ENCODE assay signal across 8 cellular contexts in the genomic region with DNA sequence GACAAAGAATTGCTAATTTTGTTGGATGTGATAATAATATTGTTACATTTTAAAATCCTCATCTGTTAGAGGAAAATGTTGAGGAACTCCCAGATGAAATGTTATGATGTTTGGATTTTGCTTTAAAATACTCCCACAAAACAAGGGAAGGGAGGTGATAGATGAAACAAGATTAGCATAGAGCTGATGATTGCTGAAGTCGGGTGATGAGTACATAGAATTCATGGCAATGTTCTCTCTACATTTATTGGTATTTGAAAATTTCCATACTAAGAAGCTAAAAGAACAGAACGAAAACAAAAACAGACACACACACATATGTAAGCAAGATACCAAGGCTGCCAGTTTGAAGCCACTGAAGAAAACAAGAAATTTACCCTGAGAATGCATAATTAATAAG. TPM values are rescaled to one million over a fixed set of nuclear protein-coding genes. Genes with fewer than 3 reads are reported as not detected.
DNase-seq lines count a peak whose midpoint lies in the region; TF ChIP-seq lines count a peak whose summit lies in the region.

No MANE protein-coding gene starts in this region.

- peaks cover 36% of the 10 kb centered on the region for H3K4me1 Mint-ChIP-seq in activated naive CD8-positive, alpha-beta T cell (ENCODE audit: low read depth)
- peaks cover 27% of the 10 kb centered on the region for H3K4me1 Mint-ChIP-seq in activated naive CD8-positive, alpha-beta T cell treated with anti-CD3 and anti-CD28 coated beads for 36 hours
- peaks cover 35% of the 10 kb centered on the region for H3K4me1 Mint-ChIP-seq in type B pancreatic cell (ENCODE audit: unreplicated experiment)

- H3K4me3 Mint-ChIP-seq in activated naive CD8-positive, alpha-beta T cell, result peak overlapping the region; percentile 90
- H3K4me3 Mint-ChIP-seq in activated naive CD8-positive, alpha-beta T cell treated with anti-CD3 and anti-CD28 coated beads for 36 hours, result no peak overlapping the region
- peak overlapping the region; percentile 96 for H3K4me3 Mint-ChIP-seq in type B pancreatic cell

- no peak overlapping the region for H3K18ac ChIP-seq in mesenchymal stem cell (ENCODE audit: low read depth in 1 of 2, low read length in 2 of 2)

- peaks cover 2% of the 10 kb centered on the region for H3K4me1 ChIP-seq in mesenchymal stem cell (ENCODE audit: control insufficient read depth, insufficient read depth, low read depth, low read length)

- H3K79me1 ChIP-seq in mesenchymal stem cell (replicated peaks; ENCODE audit: low read length, poor library complexity, severe bottlenecking), result peaks cover 6% of the 10 kb centered on the region

- peaks cover 0 to 28% of the 10 kb centered on the region in 2 experiments for H3K36me3 ChIP-seq in mesenchymal stem cell (ENCODE audit: control insufficient read depth in 1 of 2, insufficient read depth in 2 of 2, low read depth in 1 of 2, low read length in 2 of 2)

- H3K27me3 ChIP-seq in mesenchymal stem cell (ENCODE audit: control insufficient read depth in 1 of 2, insufficient read depth in 1 of 2, low read length in 2 of 2), result no peaks in the 10 kb centered on the region

- H3K4me3 ChIP-seq in cardiac fibroblast (replicated peaks in 1 of 2; ENCODE audit: low read depth in 2 of 2, low read length in 2 of 2) (peak overlapping the region; percentile 62 to 77), mesenchymal stem cell (ENCODE audit: insufficient read depth in 1 of 2, low read depth in 1 of 2, low read length in 2 of 2) (peak overlapping the region in 1 of 2 experiments; percentile 97)

- no peak overlapping the region for H3K27ac Mint-ChIP-seq in activated naive CD8-positive, alpha-beta T cell
- no peak overlapping the region for H3K27ac Mint-ChIP-seq in activated naive CD8-positive, alpha-beta T cell treated with anti-CD3 and anti-CD28 coated beads for 36 hours
- H3K27ac Mint-ChIP-seq in type B pancreatic cell, result peak overlapping the region; percentile 100

- no peak overlapping the region for H2AK5ac ChIP-seq in mesenchymal stem cell (ENCODE audit: low read length, severe bottlenecking)

- no peak overlapping the region for H3K23ac ChIP-seq in mesenchymal stem cell (ENCODE audit: low read length in 2 of 2)

- H2BK120ac ChIP-seq in mesenchymal stem cell (ENCODE audit: low read depth, low read length), result no peak overlapping the region

- H3K9me3 ChIP-seq in mesenchymal stem cell (ENCODE audit: control insufficient read depth, low read length), result no peaks in the 10 kb centered on the region

- H3K4me2 ChIP-seq in mesenchymal stem cell (ENCODE audit: low read length, poor library complexity, severe bottlenecking), result no peak overlapping the region

- H3K27ac ChIP-seq in mesenchymal stem cell (ENCODE audit: low read length, poor library complexity, severe bottlenecking), result no peak overlapping the region

- H3K36me3 Mint-ChIP-seq in activated naive CD8-positive, alpha-beta T cell, result peaks cover 4% of the 10 kb centered on the region
- H3K36me3 Mint-ChIP-seq in activated naive CD8-positive, alpha-beta T cell treated with anti-CD3 and anti-CD28 coated beads for 36 hours, result peaks cover 9% of the 10 kb centered on the region
- H3K36me3 Mint-ChIP-seq in type B pancreatic cell, result peaks cover 35% of the 10 kb centered on the region

- no peak overlapping the region for H3K4ac ChIP-seq in mesenchymal stem cell (ENCODE audit: low read depth in 1 of 2, low read length in 2 of 2)

- no peak overlapping the region for H2BK12ac ChIP-seq in mesenchymal stem cell (ENCODE audit: low read length in 2 of 2)

- TF ChIP-seq CTCF in cardiac fibroblast (IDR thresholded peaks at IDR 0.05; ENCODE audit: low read depth, low read length) (no peak), type B pancreatic cell (conservative IDR thresholded peaks at IDR 0.05) (no peak)

- peaks cover 3% of the 10 kb centered on the region for H3K27me3 Mint-ChIP-seq in activated naive CD8-positive, alpha-beta T cell
- H3K27me3 Mint-ChIP-seq in activated naive CD8-positive, alpha-beta T cell treated with anti-CD3 and anti-CD28 coated beads for 36 hours, result peaks cover 20% of the 10 kb centered on the region
- H3K27me3 Mint-ChIP-seq in type B pancreatic cell, result peaks cover 6% of the 10 kb centered on the region

- no peak overlapping the region for H4K91ac ChIP-seq in mesenchymal stem cell (ENCODE audit: low read length)

- no peak for DNase-seq in activated naive CD8-positive, alpha-beta T cell treated with anti-CD3 and anti-CD28 coated beads for 36 hours
- DNase-seq in cardiac fibroblast (ENCODE audit: low read depth in 2 of 2) (peak in 1 of 2 donors; percentile 26), mesenchymal stem cell (peak; percentile 18), type B pancreatic cell (ENCODE audit: extremely low spot score, unreplicated experiment) (no peak), retina (no peak), SKM-1 treated with dmso at 0.1 percent for 144 hours (lab: John Stamatoyannopoulos, UW; ENCODE audit: unreplicated experiment) (no peak)
- DNase-seq in stimulated activated CD8-positive, alpha-beta memory T cell treated with anti-CD3 and anti-CD28 coated beads, Interleukin-4, amount 100 ng/mL, for 48 hours, result no peak

- no peak overlapping the region for H3K14ac ChIP-seq in mesenchymal stem cell (ENCODE audit: low read length in 2 of 2)

- H4K8ac ChIP-seq in mesenchymal stem cell (ENCODE audit: low read length), result no peak overlapping the region

- no peak overlapping the region for H2AFZ ChIP-seq in mesenchymal stem cell (ENCODE audit: low read depth, low read length)

- no peaks in the 10 kb centered on the region for H3K9me3 Mint-ChIP-seq in activated naive CD8-positive, alpha-beta T cell (ENCODE audit: low read depth)
- H3K9me3 Mint-ChIP-seq in activated naive CD8-positive, alpha-beta T cell treated with anti-CD3 and anti-CD28 coated beads for 36 hours, result no peaks in the 10 kb centered on the region
- peaks cover 4% of the 10 kb centered on the region for H3K9me3 Mint-ChIP-seq in type B pancreatic cell

- no peak overlapping the region for H2BK5ac ChIP-seq in mesenchymal stem cell (ENCODE audit: low read depth, low read length, poor library complexity, severe bottlenecking)

- WGBS in mesenchymal stem cell, result 80% methylated on average over 1 of the region's 2 CpGs

- peak overlapping the region; percentile 99 for H3K9ac ChIP-seq in mesenchymal stem cell (ENCODE audit: low read length)

- no peak overlapping the region for H2BK15ac ChIP-seq in mesenchymal stem cell (ENCODE audit: low read depth, poor library complexity, severe bottlenecking)

RNA-seq across cellular contexts. Expression of a gene that starts 1.6 kb away (rescaled TPM):
- total RNA-seq in activated naive CD8-positive, alpha-beta T cell treated with anti-CD3 and anti-CD28 coated beads for 36 hours, result 1 to 10 TPM; 8.4 to 8.5 TPM
- polyA plus RNA-seq in mesenchymal stem cell (2013, experiment 1 of 2), result 24.9 TPM
- polyA plus RNA-seq in mesenchymal stem cell (2013, experiment 2 of 2), result 25.5 TPM
- total RNA-seq in type B pancreatic cell (ENCODE audit: low replicate concordance), result 51.0 and 72.9 TPM in 2 replicates
